ENCODE assay signal across 28 cellular contexts in the genomic region with DNA sequence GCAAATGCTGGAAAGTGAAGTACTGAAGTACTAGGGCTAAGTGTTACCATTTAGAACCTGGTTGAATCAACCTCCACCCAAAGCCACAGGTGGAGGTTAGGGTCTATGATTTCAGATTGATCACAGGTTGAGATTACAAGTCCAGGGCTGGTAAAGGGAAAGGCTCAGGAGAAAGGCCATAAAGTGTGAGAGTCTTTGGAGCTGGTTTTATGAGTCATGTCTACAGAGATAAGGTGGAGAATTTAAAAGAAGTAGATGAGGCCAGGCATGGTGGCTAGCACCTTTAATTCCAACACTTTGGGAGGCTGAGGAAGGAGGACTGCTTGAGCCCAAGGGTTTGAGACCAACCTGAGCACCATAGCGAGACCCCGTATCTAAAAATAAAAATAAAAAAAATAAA.
"Had no signal": no experiment of that assay in that cellular context is flagged by ENCODE, and none has a peak within 500 bp of the region (broad histone marks: within the 10 kb centered on the region; RNA-seq: fewer than 3 reads in every experiment).

No MANE protein-coding gene starts in this region.

- H3K4me1 ChIP-seq: body of pancreas, esophagus muscularis mucosa had no signal

- H3K27ac ChIP-seq: body of pancreas, cardiac muscle cell, coronary artery, dorsolateral prefrontal cortex, esophagus muscularis mucosa, VCaP had no signal

- H3K27me3 ChIP-seq: body of pancreas, cardiac muscle cell, dorsolateral prefrontal cortex, esophagus muscularis mucosa had no signal

- ATAC-seq: activated CD8-positive, alpha-beta T cell treated with anti-CD3 and anti-CD28 coated beads for 36 hours; activated T-cell treated with anti-CD3 and anti-CD28 coated beads, Interleukin-2, amount 50 U/mL, for 4 hours; activated T-helper 17 cell treated with anti-CD3 and anti-CD28 coated beads, Interleukin-2, amount 50 U/mL, for 72 hours; body of pancreas; WTC11 had no signal

- DNase-seq: activated CD4-positive, alpha-beta T cell treated with anti-CD3 and anti-CD28 coated beads for 1 hour; activated CD4-positive, alpha-beta T cell treated with anti-CD3 and anti-CD28 coated beads for 4 hours; activated CD4-positive, alpha-beta T cell treated with anti-CD3 and anti-CD28 coated beads, Interleukin-2, amount 50 U/mL, for 1 hour; activated CD4-positive, alpha-beta T cell treated with anti-CD3 and anti-CD28 coated beads, Interleukin-2, amount 50 U/mL, for 48 hours; activated CD8-positive, alpha-beta memory T cell treated with anti-CD3 and anti-CD28 coated beads for 24 hours; activated CD8-positive, alpha-beta T cell treated with anti-CD3 and anti-CD28 coated beads for 36 hours; activated effector memory CD4-positive, alpha-beta T cell treated with Interleukin-2 at 50 U/mL for 16 hours; activated gamma-delta T cell treated with Interleukin-2 at 50 U/mL for 16 hours; activated naive CD4-positive, alpha-beta T cell treated with anti-CD3 and anti-CD28 coated beads, Interleukin-2, amount 50 U/mL, for 16 hours; activated naive CD4-positive, alpha-beta T cell treated with Interleukin-2 at 50 U/mL for 16 hours; activated T-cell treated with anti-CD3 and anti-CD28 coated beads, Interleukin-2, amount 50 U/mL, for 4 hours; amygdala; aorta; body of pancreas; central memory CD4-positive, alpha-beta T cell; cerebellar nuclear complex; dorsolateral prefrontal cortex; effector memory CD4-positive, alpha-beta T cell; endodermal cell; head of caudate nucleus; hypothalamus; T-helper 2 cell had no signal
